ENCODE assay signal across 8 cellular contexts in genomic region chr11:43341159-43341558, GRCh38.
"Had no signal": no experiment of that assay in that cellular context is flagged by ENCODE, and none has a peak within 500 bp of the region (broad histone marks: within the 10 kb centered on the region; RNA-seq: fewer than 3 reads in every experiment).

No MANE protein-coding gene starts in this region.

- H3K4me1 Mint-ChIP-seq: GM23338, H9 had no signal

- H3K9me3 Mint-ChIP-seq: HFFc6 had no signal

- FAIRE-seq: HTR-8/SVneo, K562 had no signal

- H3K4me3 ChIP-seq: GM23338, K562 had no signal

- H3K4me3 Mint-ChIP-seq: GM23338, H9, HFFc6 had no signal

- H3K27ac Mint-ChIP-seq: GM23338, H9, HFFc6 had no signal

- DNase-seq: H9, HCEC 1CT, HFFc6, IMR-90, KG1 had no signal

- H2AFZ ChIP-seq: GM23338 had no signal

- ATAC-seq: GM23338, K562 had no signal

- H3K4me2 ChIP-seq: GM23338 had no signal
